Comparison of ENCODE assay signal across 10 cellular contexts in genomic region chr6:122484760-122485159, GRCh38. TPM values are rescaled to one million over a fixed set of nuclear protein-coding genes. Genes with fewer than 3 reads are reported as not detected.
DNase-seq lines count a peak whose midpoint lies in the region; ATAC-seq and TF ChIP-seq lines count a peak whose summit lies in the region.
"Had no signal": no experiment of that assay in that cellular context is flagged by ENCODE, and none has a peak within 500 bp of the region (broad histone marks: within the 10 kb centered on the region; RNA-seq: fewer than 3 reads in every experiment).

No MANE protein-coding gene starts in this region.

- WGBS in endodermal cell (ENCODE audit: insufficient coverage in 1 of 2, insufficient read length in 1 of 2), 2 experiments = 65 to 89% methylated on average over 2 to 4 of the region's 4 CpGs
- 64 to 74% (median 73%) methylated on average over 4 of the region's 4 CpGs for WGBS in psoas muscle, 3 donors

- intact Hi-C loops in cardiac septum (cut with DNase I) = no loop called here
- intact Hi-C loops in psoas muscle (cut with DNase I) = loop anchor here in 1 of 2 donors (5.0 kb wide), 1 partner anchor 87 kb away; the partner anchor contains the start of gene HSF2

- TF ChIP-seq CTCF in endodermal cell (conservative IDR thresholded peaks at IDR 0.05) (no peak), psoas muscle (IDR thresholded peaks at IDR 0.05) (no peak)

- H3K36me3 Mint-ChIP-seq in endodermal cell (ENCODE audit: low read depth) (peaks cover 19% of the 10 kb centered on the region), T-helper 17 cell (ENCODE audit: low read depth) (no peaks in the 10 kb centered on the region)

- peaks cover 21% of the 10 kb centered on the region for H3K4me1 Mint-ChIP-seq in endodermal cell
- H3K4me1 Mint-ChIP-seq in T-helper 17 cell = no peaks in the 10 kb centered on the region

- DNase-seq in endodermal cell = no peak
- no peak for DNase-seq in cardiac septum (ENCODE audit: low spot score)
- DNase-seq in psoas muscle = no peak
- no peak for DNase-seq in T-helper 17 cell
- DNase-seq in activated T-cell treated with anti-CD3 and anti-CD28 coated beads for 4 hours = no peak
- DNase-seq: mesenchymal stem cell; stimulated activated CD4-positive, alpha-beta T cell treated with anti-CD3 and anti-CD28 coated beads, Interleukin-1b, Interleukin-23, amount 100 ng/mL, for 48 hours had no signal

- ATAC-seq in GM18499 (IDR thresholded peaks at IDR 0.05; ENCODE audit: insufficient read depth, unreplicated experiment) (peak; percentile 94), GM21717 (IDR thresholded peaks at IDR 0.05; ENCODE audit: unreplicated experiment) (peak; percentile 88), HG03575 (IDR thresholded peaks at IDR 0.05; ENCODE audit: extremely low read depth, insufficient number of reproducible peaks, low FRiP score, unreplicated experiment) (peak; percentile 88), psoas muscle (no peak), T-helper 17 cell (no peak)

- no peak overlapping the region for H3K9ac ChIP-seq in endodermal cell (ENCODE audit: extremely low read depth, low read length, poor library complexity, severe bottlenecking)

- H3K9me3 ChIP-seq in endodermal cell (ENCODE audit: control insufficient read depth, low read length) (no peaks in the 10 kb centered on the region), psoas muscle (no peaks in the 10 kb centered on the region), T-helper 17 cell (ENCODE audit: control insufficient read depth, low read length, poor library complexity, severe bottlenecking) (no peaks in the 10 kb centered on the region)

- H3K4me3 ChIP-seq in endodermal cell (ENCODE audit: low read length) = no peak overlapping the region
- no peak overlapping the region for H3K4me3 ChIP-seq in psoas muscle

- H3K27ac Mint-ChIP-seq in endodermal cell (no peak overlapping the region), T-helper 17 cell (no peak overlapping the region)

- H3K4me3 Mint-ChIP-seq in endodermal cell (peak overlapping the region; percentile 94), T-helper 17 cell (no peak overlapping the region)

- H3K4me1 ChIP-seq in endodermal cell (ENCODE audit: control insufficient read depth, insufficient read depth, low read length) (no peaks in the 10 kb centered on the region), psoas muscle (no peaks in the 10 kb centered on the region)

- H3K27me3 Mint-ChIP-seq in endodermal cell (ENCODE audit: insufficient read depth) (no peaks in the 10 kb centered on the region), T-helper 17 cell (no peaks in the 10 kb centered on the region)

- no peaks in the 10 kb centered on the region for H3K9me3 Mint-ChIP-seq in endodermal cell

- H3K36me3 ChIP-seq in endodermal cell (ENCODE audit: control insufficient read depth, insufficient read depth, low read length) (no peaks in the 10 kb centered on the region), psoas muscle (ENCODE audit: insufficient read depth in 1 of 2, low read depth in 1 of 2) (no peaks in the 10 kb centered on the region)

- H3K27me3 ChIP-seq in endodermal cell (ENCODE audit: control insufficient read depth, insufficient read depth, low read length, poor library complexity, severe bottlenecking) = no peaks in the 10 kb centered on the region
- peaks cover 0 to 2% (median 0%) of the 10 kb centered on the region in 3 donors for H3K27me3 ChIP-seq in psoas muscle (ENCODE audit: insufficient read depth in 3 of 3, low read length in 2 of 3)

- no peak overlapping the region for H3K27ac ChIP-seq in endodermal cell (ENCODE audit: low read depth, low read length)
- H3K27ac ChIP-seq in psoas muscle = no peak overlapping the region

RNA-seq across cellular contexts. Expression of gene SERINC1, which starts 13.2 kb away (rescaled TPM):
- total RNA-seq in endodermal cell = 10 to 100 TPM; 77.4 to 79.1 TPM
- polyA plus RNA-seq in endodermal cell (2013, experiment 1 of 2) = 117 TPM
- 105 TPM for polyA plus RNA-seq in endodermal cell (2013, experiment 2 of 2)
- total RNA-seq in cardiac septum = 192 TPM
- total RNA-seq in psoas muscle = 100 to 1,000 TPM; 140 to 196 (median 178) TPM
- polyA plus RNA-seq in psoas muscle = 100 to 1,000 TPM in 2 of 3 donors, 10 to 100 TPM in 1; 77.8 to 203 (median 105) TPM
- total RNA-seq in T-helper 17 cell = 100 to 1,000 TPM; 120 to 127 TPM

Comparison
In these comparisons a context has a peak if more than half of its experiments do, and no peak if none do; other contexts are left out.
1. ATAC-seq: peak in GM18499 (single experiment), GM21717 (single experiment) and HG03575 (single experiment); none in psoas muscle (0 of 4) and T-helper 17 cell (single experiment).